Comparison of ENCODE assay signal across 36 cellular contexts in the genomic region with DNA sequence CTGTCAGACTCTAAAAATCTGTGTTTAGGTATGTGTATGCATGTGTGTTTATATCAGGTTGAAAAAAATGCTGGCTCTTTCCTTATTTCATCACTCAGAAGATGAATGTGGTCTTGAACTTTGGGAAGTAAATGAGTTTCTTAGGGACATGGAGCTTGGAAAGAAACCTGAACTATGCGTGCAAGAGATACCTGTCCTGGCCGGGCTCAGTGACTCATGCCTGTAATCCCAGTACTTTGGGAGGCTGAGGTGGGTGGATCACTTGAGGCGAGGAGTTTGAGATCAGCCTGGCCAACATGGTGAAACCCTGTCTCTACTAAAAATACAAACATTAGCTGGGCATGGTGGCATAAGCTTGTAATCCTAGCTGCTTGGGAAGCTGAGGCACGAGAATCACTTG. TPM values are rescaled to one million over a fixed set of nuclear protein-coding genes. Genes with fewer than 3 reads are reported as not detected.
"Had no signal": no experiment of that assay in that cellular context is flagged by ENCODE, and none has a peak within 500 bp of the region (broad histone marks: within the 10 kb centered on the region; RNA-seq: fewer than 3 reads in every experiment).

No MANE protein-coding gene starts in this region.

- H3K27me3 ChIP-seq: SJCRH30 had no signal

- DNase-seq: activated CD4-positive, alpha-beta T cell treated with anti-CD3 and anti-CD28 coated beads for 1 hour; activated CD4-positive, alpha-beta T cell treated with anti-CD3 and anti-CD28 coated beads for 48 hours; activated CD4-positive, alpha-beta T cell treated with anti-CD3 and anti-CD28 coated beads, Interleukin-2, amount 50 U/mL, for 4 hours; activated CD4-positive, CD25-positive, alpha-beta regulatory T cell; activated CD8-positive, alpha-beta T cell treated with anti-CD3 and anti-CD28 coated beads, Interleukin-2, amount 10 ng/mL, durations not matched to agents 7 days and 5 days; activated naive CD4-positive, alpha-beta T cell treated with anti-CD3 and anti-CD28 coated beads, Interleukin-2, amount 10 ng/mL, durations not matched to agents 7 days and 5 days; activated naive CD8-positive, alpha-beta T cell treated with anti-CD3 and anti-CD28 coated beads, Interleukin-2, amount 50 U/mL, for 24 hours; activated T-cell treated with anti-CD3 and anti-CD28 coated beads, Interleukin-2, amount 50 U/mL, for 24 hours; anterior cingulate cortex; Karpas-422; KBM-7; MG63; NCI-H1048; NCI-H1105 treated with DMSO at 0.1 percent for 48 hours; NCI-H1436; NCI-H1694 treated with DMSO at 0.1 percent for 48 hours; NCI-H2029; NCI-H345; NCI-H526; NCI-H748 treated with DMSO at 0.1 percent for 48 hours; NK-92 treated with Interleukin-12 subunit alpha and Interleukin-12 subunit beta, amount 100 ng/mL, for 24 hours; PC-9; SHP77; SJCRH30; T1000; WERI-Rb-1 had no signal

- ATAC-seq: activated CD8-positive, alpha-beta T cell treated with anti-CD3 and anti-CD28 coated beads, Interleukin-2, amount 10 ng/mL, durations not matched to agents 7 days and 5 days; activated naive CD8-positive, alpha-beta T cell treated with anti-CD3 and anti-CD28 coated beads, Interleukin-2, amount 50 U/mL, for 24 hours had no signal

- H3K4me1 Mint-ChIP-seq: brain; central memory CD8-positive, alpha-beta T cell had no signal

- H3K27ac Mint-ChIP-seq: activated CD8-positive, alpha-beta T cell treated with anti-CD3 and anti-CD28 coated beads, Interleukin-2, amount 10 ng/mL, durations not matched to agents 7 days and 5 days; activated naive CD4-positive, alpha-beta T cell treated with anti-CD3 and anti-CD28 coated beads, Interleukin-2, amount 10 ng/mL, durations not matched to agents 7 days and 5 days; activated naive CD8-positive, alpha-beta T cell; activated naive CD8-positive, alpha-beta T cell treated with anti-CD3 and anti-CD28 coated beads, Interleukin-2, amount 50 U/mL, for 24 hours; activated T-cell treated with anti-CD3 and anti-CD28 coated beads, Interleukin-2, amount 50 U/mL, for 24 hours; activated T-helper 2 cell treated with anti-CD3 and anti-CD28 coated beads, Interferon-gamma antibody, Interleukin-2, Interleukin-4, amounts not matched to agents 10 μg/mL and 5 μg/mL and 100 μg/mL, durations not matched to agents 14 hours and 24 hours and 36 hours; brain had no signal

- H3K4me3 Mint-ChIP-seq: activated CD8-positive, alpha-beta T cell treated with anti-CD3 and anti-CD28 coated beads, Interleukin-2, amount 10 ng/mL, durations not matched to agents 7 days and 5 days; activated naive CD4-positive, alpha-beta T cell treated with anti-CD3 and anti-CD28 coated beads, Interleukin-2, amount 10 ng/mL, durations not matched to agents 7 days and 5 days; activated naive CD8-positive, alpha-beta T cell; activated naive CD8-positive, alpha-beta T cell treated with anti-CD3 and anti-CD28 coated beads, Interleukin-2, amount 50 U/mL, for 24 hours; activated T-cell treated with anti-CD3 and anti-CD28 coated beads, Interleukin-2, amount 50 U/mL, for 24 hours; brain; central memory CD8-positive, alpha-beta T cell had no signal

- H3K36me3 Mint-ChIP-seq: activated naive CD4-positive, alpha-beta T cell treated with anti-CD3 and anti-CD28 coated beads, Interleukin-2, amount 10 ng/mL, durations not matched to agents 7 days and 5 days; activated naive CD8-positive, alpha-beta T cell; brain had no signal

- H3K9me3 Mint-ChIP-seq: activated naive CD8-positive, alpha-beta T cell treated with anti-CD3 and anti-CD28 coated beads, Interleukin-2, amount 50 U/mL, for 24 hours; activated T-cell treated with anti-CD3 and anti-CD28 coated beads, Interleukin-2, amount 50 U/mL, for 24 hours; activated T-helper 2 cell treated with anti-CD3 and anti-CD28 coated beads, Interferon-gamma antibody, Interleukin-2, Interleukin-4, amounts not matched to agents 10 μg/mL and 5 μg/mL and 100 μg/mL, durations not matched to agents 14 hours and 24 hours and 36 hours; brain; central memory CD8-positive, alpha-beta T cell had no signal

- H3K27ac ChIP-seq: cardiac muscle cell, PC-9, RWPE1, SJCRH30, SK-N-MC, WERI-Rb-1 had no signal

- H3K4me3 ChIP-seq: cardiac muscle cell, MG63, PC-9, SJCRH30, SK-N-MC had no signal

- H3K4me1 ChIP-seq: SJCRH30 had no signal

- H3K9me3 ChIP-seq: MG63, SJCRH30 had no signal

- H3K36me3 ChIP-seq: cardiac muscle cell, MG63, SJCRH30, WERI-Rb-1 had no signal

RNA-seq across cellular contexts. Expression of a gene that starts 4.4 kb away (rescaled TPM):
- total RNA-seq: activated CD8-positive, alpha-beta T cell treated with anti-CD3 and anti-CD28 coated beads, Interleukin-2, amount 10 ng/mL, durations not matched to agents 7 days and 5 days; NCI-H460; PC-9; SJCRH30; T-helper 1 cell treated with Interleukin-12 subunit alpha and Interleukin-12 subunit beta and Interleukin-4 antibody, amounts not matched to agents 30 ng/mL and 1 ng/mL, for 36 hours; T-helper 2 cell treated with Interferon-gamma antibody and Interleukin-4, amounts not matched to agents 100 ng/mL and 5 ng/mL, for 36 hours had no signal
